12 cellular contexts compared by ENCODE assay signal in the genomic region with DNA sequence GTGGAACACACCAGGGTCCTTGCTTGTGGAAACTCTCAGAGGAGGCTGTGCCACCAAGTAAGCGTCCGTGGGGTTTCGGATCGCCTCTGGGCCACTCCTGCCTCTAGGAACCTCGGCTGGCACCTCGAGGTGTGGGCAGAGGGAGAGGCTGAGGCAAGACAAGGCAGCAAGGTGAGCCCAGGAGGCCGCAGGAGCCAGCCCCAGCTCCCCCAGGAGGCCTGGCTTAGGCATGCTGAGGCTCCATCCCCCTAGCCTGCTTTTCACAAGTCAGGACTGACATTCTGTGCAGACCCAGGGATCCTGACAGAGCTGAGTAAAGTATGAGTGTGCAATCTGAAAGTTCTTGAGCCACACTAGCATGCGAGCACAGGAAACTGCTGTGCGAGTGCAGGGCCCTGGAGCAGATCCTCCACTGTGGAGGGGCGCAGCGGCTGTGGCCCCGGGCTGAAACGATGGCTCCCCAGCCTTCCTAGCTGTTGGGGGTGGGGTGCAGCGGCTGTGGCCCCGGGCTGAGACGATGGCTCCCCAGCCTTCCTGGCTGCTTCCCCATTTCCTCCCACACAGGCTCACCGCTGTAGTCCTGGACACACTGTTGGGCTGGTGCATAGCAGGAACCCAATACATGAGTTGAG.
A peak's percentile ranks its signal among the peaks of the same experiment; 100 is the strongest.
DNase-seq lines count a peak whose midpoint lies in the region; ATAC-seq, FAIRE-seq and TF ChIP-seq lines count a peak whose summit lies in the region.
"Had no signal": no experiment of that assay in that cellular context is flagged by ENCODE, and none has a peak within 500 bp of the region (broad histone marks: within the 10 kb centered on the region; RNA-seq: fewer than 3 reads in every experiment).

No MANE protein-coding gene starts in this region.

- H3K4me2 ChIP-seq in astrocyte (ENCODE audit: low read length) (peak overlapping the region; percentile 45), smooth muscle cell (no peak overlapping the region)

- no peaks in the 10 kb centered on the region for H3K36me3 Mint-ChIP-seq in astrocyte (ENCODE audit: low read depth, unreplicated experiment)

- peak; percentile 16 for ATAC-seq in stimulated activated naive CD8-positive, alpha-beta T cell treated with anti-CD3 and anti-CD28 coated beads, Interleukin-15, amount 100 ng/mL, for 72 hours
- ATAC-seq in stimulated activated naive CD8-positive, alpha-beta T cell treated with anti-CD3 and anti-CD28 coated beads, Interleukin-15, Interleukin-2, amounts not matched to agents 100 U/mL and 50 U/mL, for 24 hours = no peak
- ATAC-seq in GM21529 (IDR thresholded peaks at IDR 0.05; ENCODE audit: unreplicated experiment) (no peak), HG03097 (IDR thresholded peaks at IDR 0.05; ENCODE audit: low FRiP score, unreplicated experiment) (no peak)

- H3K27ac ChIP-seq in astrocyte (ENCODE audit: low read depth, low read length) (peak overlapping the region; percentile 13), smooth muscle cell (ENCODE audit: low read depth) (no peak overlapping the region)
- H3K27ac ChIP-seq: prostate gland had no signal

- no peaks in the 10 kb centered on the region for H3F3A ChIP-seq in smooth muscle cell (ENCODE audit: low read depth)

- H3K9me3 Mint-ChIP-seq in stimulated activated naive CD8-positive, alpha-beta T cell treated with anti-CD3 and anti-CD28 coated beads, Interleukin-15, amount 100 ng/mL, for 72 hours = no peaks in the 10 kb centered on the region
- no peaks in the 10 kb centered on the region for H3K9me3 Mint-ChIP-seq in astrocyte (ENCODE audit: unreplicated experiment)

- TF ChIP-seq CTCF in astrocyte (IDR thresholded peaks at IDR 0.05; ENCODE audit: insufficient read depth, low read depth, low read length) (no peak), smooth muscle cell (IDR thresholded peaks at IDR 0.05; ENCODE audit: borderline replicate concordance, insufficient read depth, poor library complexity, severe bottlenecking) (no peak)

- no peak for FAIRE-seq in astrocyte (lab: Jason Lieb, UNC)

- peaks cover 15% of the 10 kb centered on the region for H3K4me1 Mint-ChIP-seq in stimulated activated naive CD8-positive, alpha-beta T cell treated with anti-CD3 and anti-CD28 coated beads, Interleukin-15, amount 100 ng/mL, for 72 hours
- peaks cover 6% of the 10 kb centered on the region for H3K4me1 Mint-ChIP-seq in astrocyte (ENCODE audit: low read depth, unreplicated experiment)

- peaks cover 30% of the 10 kb centered on the region for H3K4me1 ChIP-seq in astrocyte (ENCODE audit: insufficient read depth, low read length)
- peaks cover 12% of the 10 kb centered on the region for H3K4me1 ChIP-seq in smooth muscle cell (ENCODE audit: low read depth)
- H3K4me1 ChIP-seq: prostate gland had no signal

- H3K4me3 ChIP-seq in astrocyte (ENCODE audit: insufficient read depth, low read depth, low read length) = no peak overlapping the region
- H3K4me3 ChIP-seq in smooth muscle cell = no peak overlapping the region
- H3K4me3 ChIP-seq: prostate gland had no signal

- DNase-seq in stimulated activated naive CD8-positive, alpha-beta T cell treated with anti-CD3 and anti-CD28 coated beads, Interleukin-15, amount 100 ng/mL, for 72 hours = no peak
- DNase-seq in stimulated activated naive CD8-positive, alpha-beta T cell treated with anti-CD3 and anti-CD28 coated beads, Interleukin-15, Interleukin-2, amounts not matched to agents 100 U/mL and 50 U/mL, for 24 hours = no peak
- DNase-seq in astrocyte (ENCODE audit: low read depth) (peak; percentile 21), islet precursor cell (peak; percentile 47), smooth muscle cell (lab: John Stamatoyannopoulos, UW; ENCODE audit: unreplicated experiment) (no peak), nucleus accumbens (lab: John Stamatoyannopoulos, UW) (no peak)
- DNase-seq: activated effector memory CD4-positive, alpha-beta T cell treated with anti-CD3 and anti-CD28 coated beads, Interleukin-2, amount 50 U/mL, for 16 hours; effector CD8-positive, alpha-beta T cell; T-helper 2 cell had no signal

- no peak overlapping the region for H3K4me3 Mint-ChIP-seq in stimulated activated naive CD8-positive, alpha-beta T cell treated with anti-CD3 and anti-CD28 coated beads, Interleukin-15, amount 100 ng/mL, for 72 hours
- no peak overlapping the region for H3K4me3 Mint-ChIP-seq in astrocyte (ENCODE audit: unreplicated experiment)

- no peak overlapping the region for H3K27ac Mint-ChIP-seq in stimulated activated naive CD8-positive, alpha-beta T cell treated with anti-CD3 and anti-CD28 coated beads, Interleukin-15, amount 100 ng/mL, for 72 hours
- H3K27ac Mint-ChIP-seq in astrocyte (ENCODE audit: unreplicated experiment) = no peak overlapping the region

- H3K27me3 ChIP-seq in astrocyte (ENCODE audit: insufficient read depth, low read length) = no peaks in the 10 kb centered on the region
- H3K27me3 ChIP-seq in smooth muscle cell (ENCODE audit: low read depth) = no peaks in the 10 kb centered on the region

- peak overlapping the region; percentile 48 for H2AFZ ChIP-seq in astrocyte (ENCODE audit: low read depth, low read length)
- no peak overlapping the region for H2AFZ ChIP-seq in smooth muscle cell (ENCODE audit: low read depth)

- H3K27me3 Mint-ChIP-seq in stimulated activated naive CD8-positive, alpha-beta T cell treated with anti-CD3 and anti-CD28 coated beads, Interleukin-15, amount 100 ng/mL, for 72 hours = peaks cover 7% of the 10 kb centered on the region
- peaks cover 9% of the 10 kb centered on the region for H3K27me3 Mint-ChIP-seq in astrocyte (ENCODE audit: low read depth, unreplicated experiment)

- no peak overlapping the region for H3K9ac ChIP-seq in astrocyte (ENCODE audit: low read length)
- H3K9ac ChIP-seq in smooth muscle cell (ENCODE audit: low read depth) = no peak overlapping the region

- no peaks in the 10 kb centered on the region for H4K20me1 ChIP-seq in astrocyte (ENCODE audit: insufficient read depth, low read length)
- no peaks in the 10 kb centered on the region for H4K20me1 ChIP-seq in smooth muscle cell (ENCODE audit: low read depth)

- 82% methylated on average over 17 of the region's 17 CpGs for WGBS in smooth muscle cell (ENCODE audit: low lambda C conversion rate)

- H3K79me2 ChIP-seq in astrocyte (ENCODE audit: insufficient read depth, low read length) (no peaks in the 10 kb centered on the region), smooth muscle cell (ENCODE audit: low read depth) (no peaks in the 10 kb centered on the region)

- H3K9me3 ChIP-seq in astrocyte (ENCODE audit: insufficient read depth, low read depth, low read length) (no peaks in the 10 kb centered on the region), smooth muscle cell (replicated peaks; ENCODE audit: low read depth) (no peaks in the 10 kb centered on the region)
- H3K9me3 ChIP-seq: prostate gland had no signal

- H3K36me3 ChIP-seq in astrocyte (ENCODE audit: insufficient read depth, low read length) (no peaks in the 10 kb centered on the region), smooth muscle cell (ENCODE audit: low read depth) (no peaks in the 10 kb centered on the region)
- H3K36me3 ChIP-seq: prostate gland had no signal

Comparison
In these comparisons a context has a peak if more than half of its experiments do, and no peak if none do; other contexts are left out.
1. DNase-seq: peak in astrocyte (single experiment) and islet precursor cell (single experiment); none in stimulated activated naive CD8-positive, alpha-beta T cell treated with anti-CD3 and anti-CD28 coated beads, Interleukin-15, amount 100 ng/mL, for 72 hours (0 of 2), stimulated activated naive CD8-positive, alpha-beta T cell treated with anti-CD3 and anti-CD28 coated beads, Interleukin-15, Interleukin-2, amounts not matched to agents 100 U/mL and 50 U/mL, for 24 hours (single experiment), smooth muscle cell (single experiment) and nucleus accumbens (0 of 56).